ENCODE assay signal across 8 cellular contexts in genomic region chr10:32055478-32056135, GRCh38. TPM values are rescaled to one million over a fixed set of nuclear protein-coding genes. Genes with fewer than 3 reads are reported as not detected.
DNase-seq lines count a peak whose midpoint lies in the region; ATAC-seq and TF ChIP-seq lines count a peak whose summit lies in the region.

No MANE protein-coding gene starts in this region.

- H3K27me3 ChIP-seq in trophoblast cell (ENCODE audit: insufficient read depth, low read length) (no peaks in the 10 kb centered on the region), upper lobe of left lung (no peaks in the 10 kb centered on the region)

- peak overlapping the region; percentile 97 for H2AK5ac ChIP-seq in trophoblast cell (ENCODE audit: low read length)

- intact Hi-C loops in cardiac septum (cut with DNase I), result loop anchor here (5.0 to 10.0 kb wide), 3 partner anchors 87 to 319 kb away; partner anchors contain the start of gene EPC1

- H4K12ac ChIP-seq in trophoblast cell (ENCODE audit: low read depth, low read length), result peak overlapping the region; percentile 94

- H2BK120ac ChIP-seq in trophoblast cell (ENCODE audit: insufficient read depth, low read length, poor library complexity), result peak overlapping the region; percentile 98

- peak overlapping the region; percentile 100 for H3K18ac ChIP-seq in trophoblast cell (ENCODE audit: low read length)

- peaks cover 34% of the 10 kb centered on the region for H3K4me1 Mint-ChIP-seq in activated naive CD8-positive, alpha-beta T cell treated with anti-CD3 and anti-CD28 coated beads, Interleukin-2, amount 10 ng/mL, durations not matched to agents 7 days and 5 days

- H3K9ac ChIP-seq in trophoblast cell (ENCODE audit: low read length), result peak overlapping the region; percentile 99

- peak; percentile 52 for ATAC-seq in GM21390 (IDR thresholded peaks at IDR 0.05; ENCODE audit: unreplicated experiment)
- ATAC-seq in activated naive CD8-positive, alpha-beta T cell treated with anti-CD3 and anti-CD28 coated beads, Interleukin-2, amount 10 ng/mL, durations not matched to agents 7 days and 5 days (ENCODE audit: low read depth), result peak; percentile 64
- ATAC-seq in upper lobe of left lung (ENCODE audit: low FRiP score in 2 of 2), result peak; percentile 78 to 90

- H4K8ac ChIP-seq in trophoblast cell (ENCODE audit: low read depth, low read length), result peak overlapping the region; percentile 100

- H3K27ac Mint-ChIP-seq in activated naive CD8-positive, alpha-beta T cell treated with anti-CD3 and anti-CD28 coated beads, Interleukin-2, amount 10 ng/mL, durations not matched to agents 7 days and 5 days, result peak overlapping the region; percentile 95

- peak overlapping the region; percentile 100 for H3K4ac ChIP-seq in trophoblast cell (ENCODE audit: low read depth, low read length)

- DNase-seq in Daoy (ENCODE audit: low read depth) (peak; percentile 44), HUDEP-2 (lab: John Stamatoyannopoulos, UW; ENCODE audit: unreplicated experiment in 76 of 76) (peak in 60 of 76 experiments; percentile 4 to 85 (median 48)), SK-N-DZ (ENCODE audit: low spot score) (peak; percentile 43), cardiac septum (ENCODE audit: low spot score) (peak; percentile 90), trophoblast cell (peak; percentile 60 to 67), upper lobe of left lung (peak; percentile 82 to 95)
- no peak for DNase-seq in activated naive CD8-positive, alpha-beta T cell treated with anti-CD3 and anti-CD28 coated beads, Interleukin-2, amount 10 ng/mL, durations not matched to agents 7 days and 5 days

- peak in 1 of 6 experiments; percentile 18 for TF ChIP-seq CTCF in upper lobe of left lung (IDR thresholded peaks at IDR 0.05)

- H2BK12ac ChIP-seq in trophoblast cell (ENCODE audit: low read length), result peak overlapping the region; percentile 61

- H3K23ac ChIP-seq in trophoblast cell (ENCODE audit: low read length), result no peak overlapping the region

- H3K79me1 ChIP-seq in trophoblast cell (ENCODE audit: low read length), result peaks cover 11% of the 10 kb centered on the region

- H3K36me3 ChIP-seq in trophoblast cell (ENCODE audit: control insufficient read depth in 1 of 2, insufficient read depth in 2 of 2, low read length in 2 of 2) (no peaks in the 10 kb centered on the region), upper lobe of left lung (no peaks in the 10 kb centered on the region)

- H3K4me2 ChIP-seq in trophoblast cell (ENCODE audit: low read length), result peak overlapping the region; percentile 68

- peaks cover 12% of the 10 kb centered on the region for H3K36me3 Mint-ChIP-seq in activated naive CD8-positive, alpha-beta T cell treated with anti-CD3 and anti-CD28 coated beads, Interleukin-2, amount 10 ng/mL, durations not matched to agents 7 days and 5 days

- peak overlapping the region; percentile 98 for H4K91ac ChIP-seq in trophoblast cell (ENCODE audit: low read depth, low read length)

- H3K27ac ChIP-seq in trophoblast cell (ENCODE audit: low read depth, low read length) (peak overlapping the region; percentile 95), upper lobe of left lung (peak overlapping the region; percentile 99 to 100 (median 99))

- H2AFZ ChIP-seq in trophoblast cell (ENCODE audit: insufficient read depth, low read length, poor library complexity), result peak overlapping the region; percentile 99

- H2BK5ac ChIP-seq in trophoblast cell (ENCODE audit: low read depth, low read length, poor library complexity), result peak overlapping the region; percentile 99

- H3K79me2 ChIP-seq in trophoblast cell (ENCODE audit: control insufficient read depth, insufficient read depth, low read length, poor library complexity), result peaks cover 14% of the 10 kb centered on the region

- no peaks in the 10 kb centered on the region for H3K9me3 Mint-ChIP-seq in activated naive CD8-positive, alpha-beta T cell treated with anti-CD3 and anti-CD28 coated beads, Interleukin-2, amount 10 ng/mL, durations not matched to agents 7 days and 5 days

- peaks cover 2 to 7% of the 10 kb centered on the region in 2 experiments for H3K4me1 ChIP-seq in trophoblast cell (ENCODE audit: control insufficient read depth in 1 of 2, insufficient read depth in 2 of 2, low read length in 2 of 2)
- H3K4me1 ChIP-seq in upper lobe of left lung, result peaks cover 36 to 47% (median 43%) of the 10 kb centered on the region in 4 donors

- peak overlapping the region; percentile 97 for H3K4me3 ChIP-seq in trophoblast cell (ENCODE audit: low read depth, low read length)
- H3K4me3 ChIP-seq in upper lobe of left lung, result peak overlapping the region; percentile 66 to 90 (median 85)

- POLR2A ChIA-PET in activated naive CD8-positive, alpha-beta T cell treated with anti-CD3 and anti-CD28 coated beads, Interleukin-2, amount 10 ng/mL, durations not matched to agents 7 days and 5 days (lab: Charles Lee), result interaction anchor here (0.9 kb wide), 1 partner anchor 320 kb away, joined by 4 read pairs; no protein-coding TSS in a partner anchor

- H3K4me3 Mint-ChIP-seq in activated naive CD8-positive, alpha-beta T cell treated with anti-CD3 and anti-CD28 coated beads, Interleukin-2, amount 10 ng/mL, durations not matched to agents 7 days and 5 days, result peak overlapping the region; percentile 92

- peak in 1 of 4 donors; percentile 31 for TF ChIP-seq POLR2A in upper lobe of left lung (IDR thresholded peaks at IDR 0.05)

- no peaks in the 10 kb centered on the region for H3K27me3 Mint-ChIP-seq in activated naive CD8-positive, alpha-beta T cell treated with anti-CD3 and anti-CD28 coated beads, Interleukin-2, amount 10 ng/mL, durations not matched to agents 7 days and 5 days

- H3K14ac ChIP-seq in trophoblast cell (ENCODE audit: low read length), result peak overlapping the region; percentile 100

- TF ChIP-seq EP300 in upper lobe of left lung (IDR thresholded peaks at IDR 0.05), result no peak

- no CpG with 5 or more reads among the region's 59 CpGs for WGBS in trophoblast cell (ENCODE audit: extremely low coverage, insufficient coverage, insufficient read length)
- WGBS in upper lobe of left lung, 2 donors, result 0 to 1% methylated on average over 20 to 50 of the region's 59 CpGs

- H3K9me3 ChIP-seq in trophoblast cell (ENCODE audit: insufficient read depth, low read depth, low read length) (no peaks in the 10 kb centered on the region), upper lobe of left lung (no peaks in the 10 kb centered on the region)

RNA-seq across cellular contexts. Expression of gene KIF5B, which starts 0.6 kb away (rescaled TPM):
- total RNA-seq in Daoy (2014; rRNA removed; shearing (Covaris generic)), result 122 TPM in 2 replicates
- 47.6 and 48.4 TPM in 2 replicates for polyA plus RNA-seq in SK-N-DZ (2014; cell fraction: cytosol; rRNA removed)
- 34.3 and 34.4 TPM in 2 replicates for polyA plus RNA-seq in SK-N-DZ (2014; cell fraction: nucleus; rRNA removed)
- total RNA-seq in activated naive CD8-positive, alpha-beta T cell treated with anti-CD3 and anti-CD28 coated beads, Interleukin-2, amount 10 ng/mL, durations not matched to agents 7 days and 5 days, result 10 to 100 TPM; 58.2 to 59.4 TPM
- total RNA-seq in cardiac septum, result 181 TPM
- polyA plus RNA-seq in trophoblast cell (2013), result 99.0 and 102 TPM in 2 replicates
- 100 to 1,000 TPM in 2 of 6 donors, 10 to 100 TPM in 4; 59.7 to 170 (median 86.5) TPM for total RNA-seq in upper lobe of left lung
